In genomic region chr5:54745599-54745998, GRCh38 we compare ENCODE assay signal across 17 cellular contexts.
A peak's percentile ranks its signal among the peaks of the same experiment; 100 is the strongest.
DNase-seq lines count a peak whose midpoint lies in the region; ATAC-seq lines count a peak whose summit lies in the region.
"Had no signal": no experiment of that assay in that cellular context is flagged by ENCODE, and none has a peak within 500 bp of the region (broad histone marks: within the 10 kb centered on the region; RNA-seq: fewer than 3 reads in every experiment).

No MANE protein-coding gene starts in this region.

- H3K27me3 Mint-ChIP-seq in stimulated activated naive CD8-positive, alpha-beta T cell treated with anti-CD3 and anti-CD28 coated beads, Interleukin-15, amount 100 ng/mL, for 72 hours, result peaks cover under 1% of the 10 kb centered on the region

- DNase-seq in stimulated activated naive CD8-positive, alpha-beta T cell treated with anti-CD3 and anti-CD28 coated beads, Interleukin-15, amount 100 ng/mL, for 72 hours, result no peak
- no peak for DNase-seq in stimulated activated naive CD8-positive, alpha-beta T cell treated with anti-CD3 and anti-CD28 coated beads, Interleukin-15, Interleukin-2, amounts not matched to agents 100 U/mL and 50 U/mL, for 24 hours
- peak; percentile 31 for DNase-seq in RPMI8226
- DNase-seq in islet precursor cell, result peak; percentile 59
- DNase-seq in CD1c-positive myeloid dendritic cell (ENCODE audit: extremely low spot score), result no peak
- no peak for DNase-seq in NCI-H1048 (lab: John Stamatoyannopoulos, UW)
- DNase-seq: activated naive CD4-positive, alpha-beta T cell treated with anti-CD3 and anti-CD28 coated beads, Interleukin-2, amount 50 U/mL, for 16 hours; activated T-cell treated with anti-CD3 and anti-CD28 coated beads, Interleukin-2, amount 50 U/mL, for 4 hours; COR-L47; glutamatergic neuron; Karpas-422; NCI-H1436; nephron progenitor cell; tibial artery had no signal

- ATAC-seq in stimulated activated naive CD8-positive, alpha-beta T cell treated with anti-CD3 and anti-CD28 coated beads, Interleukin-15, amount 100 ng/mL, for 72 hours, result peak; percentile 35
- ATAC-seq in stimulated activated naive CD8-positive, alpha-beta T cell treated with anti-CD3 and anti-CD28 coated beads, Interleukin-15, Interleukin-2, amounts not matched to agents 100 U/mL and 50 U/mL, for 24 hours, result no peak
- ATAC-seq in GM18511 (IDR thresholded peaks at IDR 0.05; ENCODE audit: unreplicated experiment), result no peak
- ATAC-seq in HG03108 (IDR thresholded peaks at IDR 0.05; ENCODE audit: unreplicated experiment), result no peak
- ATAC-seq: activated T-cell treated with anti-CD3 and anti-CD28 coated beads, Interleukin-2, amount 50 U/mL, for 4 hours had no signal

- no peak overlapping the region for H3K27ac Mint-ChIP-seq in stimulated activated naive CD8-positive, alpha-beta T cell treated with anti-CD3 and anti-CD28 coated beads, Interleukin-15, amount 100 ng/mL, for 72 hours
- H3K27ac Mint-ChIP-seq: mesothelial cell of epicardium, nephron progenitor cell had no signal

- H3K4me3 Mint-ChIP-seq in stimulated activated naive CD8-positive, alpha-beta T cell treated with anti-CD3 and anti-CD28 coated beads, Interleukin-15, amount 100 ng/mL, for 72 hours, result no peak overlapping the region
- H3K4me3 Mint-ChIP-seq: activated T-cell treated with anti-CD3 and anti-CD28 coated beads, Interleukin-2, amount 50 U/mL, for 4 hours; mesothelial cell of epicardium; nephron progenitor cell had no signal

- peaks cover 10% of the 10 kb centered on the region for H3K4me1 Mint-ChIP-seq in stimulated activated naive CD8-positive, alpha-beta T cell treated with anti-CD3 and anti-CD28 coated beads, Interleukin-15, amount 100 ng/mL, for 72 hours

- H3K9me3 Mint-ChIP-seq in stimulated activated naive CD8-positive, alpha-beta T cell treated with anti-CD3 and anti-CD28 coated beads, Interleukin-15, amount 100 ng/mL, for 72 hours, result no peaks in the 10 kb centered on the region
- H3K9me3 Mint-ChIP-seq: activated T-cell treated with anti-CD3 and anti-CD28 coated beads, Interleukin-2, amount 50 U/mL, for 4 hours; mesothelial cell of epicardium; nephron progenitor cell had no signal

Comparison
In these comparisons a context has a peak if more than half of its experiments do, and no peak if none do; other contexts are left out.
1. DNase-seq: peak in RPMI8226 (single experiment) and islet precursor cell (single experiment); none in stimulated activated naive CD8-positive, alpha-beta T cell treated with anti-CD3 and anti-CD28 coated beads, Interleukin-15, amount 100 ng/mL, for 72 hours (0 of 2), stimulated activated naive CD8-positive, alpha-beta T cell treated with anti-CD3 and anti-CD28 coated beads, Interleukin-15, Interleukin-2, amounts not matched to agents 100 U/mL and 50 U/mL, for 24 hours (single experiment), CD1c-positive myeloid dendritic cell (single experiment) and NCI-H1048 (single experiment).